ENCODE assay signal across 8 cellular contexts in the genomic region with DNA sequence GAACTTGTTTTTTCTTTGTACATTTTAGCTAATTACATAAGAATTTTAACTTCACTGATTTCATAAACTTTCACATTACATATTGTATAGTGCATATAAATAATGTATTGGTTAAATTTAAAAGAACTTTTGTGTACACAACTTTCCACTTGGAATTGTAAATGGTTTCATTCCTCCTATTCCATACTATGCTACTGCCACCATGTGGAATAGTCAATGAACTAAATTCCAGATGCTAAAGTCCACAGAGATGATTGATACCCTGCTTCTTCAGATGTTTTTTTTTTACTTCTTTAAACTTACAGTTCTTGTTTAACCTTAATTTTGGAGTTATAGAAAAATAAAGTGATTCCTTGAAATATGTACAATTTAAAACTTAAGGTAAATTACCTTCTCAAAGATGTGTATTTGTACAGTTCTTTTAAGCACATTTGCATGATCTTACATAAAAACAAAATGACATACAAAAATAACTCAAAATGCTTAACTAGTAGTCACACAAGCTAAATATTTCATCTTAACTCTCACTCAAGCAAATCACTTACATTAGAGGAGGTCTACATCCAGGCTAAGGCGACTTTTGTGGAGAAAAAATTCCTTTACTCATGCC.
DNase-seq lines count a peak whose midpoint lies in the region; ATAC-seq and TF ChIP-seq lines count a peak whose summit lies in the region.

No MANE protein-coding gene starts in this region.

- H3K27me3 ChIP-seq in BE2C (no peaks in the 10 kb centered on the region), HL-60 (ENCODE audit: insufficient read depth, poor library complexity, severe bottlenecking) (no peaks in the 10 kb centered on the region), adipocyte (replicated peaks; ENCODE audit: control insufficient read depth, insufficient read depth, low read length) (no peaks in the 10 kb centered on the region), testis (no peaks in the 10 kb centered on the region)

- no peaks in the 10 kb centered on the region for H3K9me3 Mint-ChIP-seq in activated CD4-positive, alpha-beta T cell treated with anti-CD3 and anti-CD28 coated beads, Interleukin-2, amount 10 ng/mL, durations not matched to agents 24 days and 14 days

- TF ChIP-seq POLR2A in testis (IDR thresholded peaks at IDR 0.05) = no peak

- ATAC-seq in left colon (peak; percentile 44), HG03025 (IDR thresholded peaks at IDR 0.05; ENCODE audit: low FRiP score, unreplicated experiment) (no peak)

- DNase-seq in BE2C = no peak
- DNase-seq in HL-60 (ENCODE audit: low read depth in 1 of 2, low spot score in 1 of 2) = no peak
- peak; percentile 79 for DNase-seq in adipocyte (ENCODE audit: low read depth)
- no peak for DNase-seq in left colon
- no peak for DNase-seq in testis
- no peak for DNase-seq in activated CD4-positive, alpha-beta T cell treated with anti-CD3 and anti-CD28 coated beads, Interleukin-2, amount 10 ng/mL, durations not matched to agents 24 days and 14 days
- DNase-seq in stimulated activated CD4-positive, alpha-beta T cell treated with anti-CD3 and anti-CD28 coated beads, Interleukin-12 subunit alpha, Interleukin-12 subunit beta, amount 100 ng/mL, for 4 hours = no peak

- no peaks in the 10 kb centered on the region for H3K27me3 Mint-ChIP-seq in activated CD4-positive, alpha-beta T cell treated with anti-CD3 and anti-CD28 coated beads, Interleukin-2, amount 10 ng/mL, durations not matched to agents 24 days and 14 days

- no peak overlapping the region for H3K9ac ChIP-seq in adipocyte (ENCODE audit: low read length)

- no peaks in the 10 kb centered on the region for H3K9me3 ChIP-seq in BE2C
- no peaks in the 10 kb centered on the region for H3K9me3 ChIP-seq in adipocyte (ENCODE audit: control insufficient read depth, low read length)
- no peaks in the 10 kb centered on the region for H3K9me3 ChIP-seq in testis

- no peak overlapping the region for H3K4me3 Mint-ChIP-seq in activated CD4-positive, alpha-beta T cell treated with anti-CD3 and anti-CD28 coated beads, Interleukin-2, amount 10 ng/mL, durations not matched to agents 24 days and 14 days

- H3K4me1 Mint-ChIP-seq in activated CD4-positive, alpha-beta T cell treated with anti-CD3 and anti-CD28 coated beads, Interleukin-2, amount 10 ng/mL, durations not matched to agents 24 days and 14 days = no peaks in the 10 kb centered on the region

- no peak overlapping the region for H3K27ac ChIP-seq in HL-60 (replicated peaks)
- no peak overlapping the region for H3K27ac ChIP-seq in testis

- WGBS in testis, 2 donors = 79 to 92% methylated on average over 1 of the region's 1 CpG

- H3K36me3 ChIP-seq in BE2C = no peaks in the 10 kb centered on the region
- H3K36me3 ChIP-seq in adipocyte (ENCODE audit: control insufficient read depth, insufficient read depth, low read length, severe bottlenecking) = no peaks in the 10 kb centered on the region
- H3K36me3 ChIP-seq in testis (ENCODE audit: low read depth, missing control alignments) = no peaks in the 10 kb centered on the region

- intact Hi-C loops in left colon (cut with DNase I, micrococcal nuclease) = loop anchor here in 1 of 2 donors (10.0 kb wide), 1 partner anchor 513 kb away; no protein-coding TSS in a partner anchor
- intact Hi-C loops in testis (cut with DNase I; ENCODE audit: low total_unique reads) = no loop called here
- intact Hi-C loops in activated CD4-positive, alpha-beta T cell treated with anti-CD3 and anti-CD28 coated beads, Interleukin-2, amount 10 ng/mL, durations not matched to agents 24 days and 14 days (cut with micrococcal nuclease) = no loop called here

- TF ChIP-seq CTCF in BE2C (IDR thresholded peaks at IDR 0.05; ENCODE audit: low read depth, low read length) (peak; percentile 67), HL-60 (IDR thresholded peaks at IDR 0.05; ENCODE audit: insufficient read depth, low read length) (peak; percentile 21), testis (IDR thresholded peaks at IDR 0.05) (peak in 1 of 3 experiments; percentile 8)

- H3K36me3 Mint-ChIP-seq in activated CD4-positive, alpha-beta T cell treated with anti-CD3 and anti-CD28 coated beads, Interleukin-2, amount 10 ng/mL, durations not matched to agents 24 days and 14 days (ENCODE audit: low read depth) = no peaks in the 10 kb centered on the region

- H3K4me1 ChIP-seq in BE2C (peaks cover 31% of the 10 kb centered on the region), adipocyte (ENCODE audit: control insufficient read depth, insufficient read depth, low read length) (peaks cover 25% of the 10 kb centered on the region), testis (no peaks in the 10 kb centered on the region)

- H3K4me3 ChIP-seq in BE2C (ENCODE audit: low read depth, low read length) (no peak overlapping the region), HL-60 (replicated peaks; ENCODE audit: insufficient read depth, low read length) (no peak overlapping the region), adipocyte (ENCODE audit: low read length) (no peak overlapping the region), testis (no peak overlapping the region)

- H3K27ac Mint-ChIP-seq in activated CD4-positive, alpha-beta T cell treated with anti-CD3 and anti-CD28 coated beads, Interleukin-2, amount 10 ng/mL, durations not matched to agents 24 days and 14 days = no peak overlapping the region
